10 cellular contexts compared by ENCODE assay signal in genomic region chr1:184860985-184861754, GRCh38.
DNase-seq lines count a peak whose midpoint lies in the region; ATAC-seq lines count a peak whose summit lies in the region.
"Had no signal": no experiment of that assay in that cellular context is flagged by ENCODE, and none has a peak within 500 bp of the region (broad histone marks: within the 10 kb centered on the region; RNA-seq: fewer than 3 reads in every experiment).

No MANE protein-coding gene starts in this region.

- no peaks in the 10 kb centered on the region for H3K27me3 ChIP-seq in Karpas-422 (ENCODE audit: low read length)

- ATAC-seq in GM18868 (IDR thresholded peaks at IDR 0.05; ENCODE audit: unreplicated experiment) (peak; percentile 38), GM21723 (IDR thresholded peaks at IDR 0.05; ENCODE audit: unreplicated experiment) (peak; percentile 77), left ventricle myocardium superior (peak; percentile 77)
- ATAC-seq: natural killer cell had no signal

- no peaks in the 10 kb centered on the region for H3K79me2 ChIP-seq in Karpas-422 (ENCODE audit: low read length)

- H3K4me3 ChIP-seq in Karpas-422 (ENCODE audit: low read length), result 0 out of 2 replicates have a peak overlapping the region, but pooled peaks have one; percentile 20

- DNase-seq in Karpas-422 (peak; percentile 56), left ventricle myocardium superior (peak; percentile 47), NCI-H2227 (lab: John Stamatoyannopoulos, UW; ENCODE audit: unreplicated experiment) (no peak)
- DNase-seq in activated CD4-positive, alpha-beta T cell treated with anti-CD3 and anti-CD28 coated beads for 1 hour, result no peak
- DNase-seq in stimulated activated CD4-positive, alpha-beta T cell treated with anti-CD3 and anti-CD28 coated beads, Interleukin-4, amount 100 ng/mL, for 24 hours, result no peak
- no peak for DNase-seq in stimulated activated naive CD4-positive, alpha-beta T cell (lab: John Stamatoyannopoulos, UW)
- DNase-seq: natural killer cell, NCI-H748 treated with DMSO at 0.1 percent for 48 hours had no signal

- peak overlapping the region; percentile 11; the same call in 1 of the 2 replicates for H3K9ac ChIP-seq in Karpas-422 (ENCODE audit: low read length)

- no peaks in the 10 kb centered on the region for H4K20me1 ChIP-seq in Karpas-422 (ENCODE audit: insufficient read depth, low read depth, low read length)

- no peaks in the 10 kb centered on the region for H3K36me3 ChIP-seq in Karpas-422 (ENCODE audit: insufficient read depth, low read length)

- H3K27ac ChIP-seq in Karpas-422 (ENCODE audit: low read length), result peak overlapping the region; percentile 82

- H2AFZ ChIP-seq in Karpas-422 (ENCODE audit: low read length), result no peak overlapping the region

- H3K9me3 ChIP-seq in Karpas-422 (ENCODE audit: low read length), result no peaks in the 10 kb centered on the region

- peak overlapping the region; percentile 36 for H3K4me2 ChIP-seq in Karpas-422 (ENCODE audit: low read depth, low read length, poor library complexity, severe bottlenecking)

- intact Hi-C loops in left ventricle myocardium superior (cut with micrococcal nuclease), result no loop called here

- H3K4me1 ChIP-seq in Karpas-422 (ENCODE audit: low read length), result peaks cover 32% of the 10 kb centered on the region

- no peaks in the 10 kb centered on the region for H3K9me2 ChIP-seq in Karpas-422 (replicated peaks; ENCODE audit: insufficient read depth, low read length)

Comparison
In these comparisons a context has a peak if more than half of its experiments do, and no peak if none do; other contexts are left out.
1. DNase-seq: peak in Karpas-422 (single experiment) and left ventricle myocardium superior (single experiment); none in NCI-H2227 (single experiment), activated CD4-positive, alpha-beta T cell treated with anti-CD3 and anti-CD28 coated beads for 1 hour (single experiment), stimulated activated CD4-positive, alpha-beta T cell treated with anti-CD3 and anti-CD28 coated beads, Interleukin-4, amount 100 ng/mL, for 24 hours (single experiment) and stimulated activated naive CD4-positive, alpha-beta T cell (0 of 6).
2. Peak in every context shown above with its lines, with median percentiles within 50 percentile points of each other: ATAC-seq.